8 cellular contexts compared by ENCODE assay signal in the genomic region with DNA sequence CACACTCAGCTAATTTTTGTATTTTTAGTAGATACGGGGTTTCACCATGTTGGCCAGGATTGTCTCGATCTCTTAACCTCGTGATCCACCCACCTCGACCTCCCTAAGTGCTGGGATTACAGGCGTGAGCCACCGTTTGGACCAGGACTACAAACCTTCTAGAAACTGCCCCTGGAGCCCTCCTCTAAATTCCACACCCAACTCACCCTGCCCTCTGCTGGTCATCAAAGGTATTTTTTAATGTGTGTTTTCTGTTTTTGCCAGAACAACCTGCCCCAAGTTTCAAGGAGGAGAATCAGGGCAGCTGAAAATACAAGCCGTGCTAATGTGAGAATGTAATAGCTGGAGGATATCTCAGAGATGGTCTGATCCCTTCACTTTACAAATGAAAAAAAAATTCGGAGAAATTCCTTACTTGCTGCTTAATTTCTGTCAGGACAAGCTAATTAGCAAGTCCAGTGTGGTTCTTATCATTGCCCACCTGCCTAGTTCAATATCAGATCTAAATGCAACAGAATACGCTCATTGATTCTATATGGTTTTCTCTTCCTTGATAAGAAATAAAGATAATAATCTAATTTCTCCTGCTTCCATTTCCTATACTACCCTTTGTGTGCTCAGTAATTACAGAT.
DNase-seq lines count a peak whose midpoint lies in the region; ATAC-seq lines count a peak whose summit lies in the region.

No MANE protein-coding gene starts in this region.

- no peak overlapping the region for H3K4me3 Mint-ChIP-seq in activated T-cell treated with anti-CD3 and anti-CD28 coated beads, Interleukin-2, amount 50 U/mL, for 24 hours
- no peak overlapping the region for H3K4me3 Mint-ChIP-seq in memory B cell

- no peaks in the 10 kb centered on the region for H3K36me3 Mint-ChIP-seq in activated T-cell treated with anti-CD3 and anti-CD28 coated beads, Interleukin-2, amount 50 U/mL, for 24 hours (ENCODE audit: low read depth)
- no peaks in the 10 kb centered on the region for H3K36me3 Mint-ChIP-seq in memory B cell

- DNase-seq in activated T-cell treated with anti-CD3 and anti-CD28 coated beads for 24 hours (ENCODE audit: low read depth) (peak; percentile 9), HuH-7 (ENCODE audit: low spot score) (peak; percentile 66), RKO (ENCODE audit: low spot score) (peak; percentile 44), cerebellar cortex (ENCODE audit: low spot score) (peak; percentile 70), memory B cell (ENCODE audit: low spot score in 2 of 2) (peak; percentile 38 to 56), NCI-H446 treated with DMSO at 0.1 percent for 48 hours (lab: John Stamatoyannopoulos, UW) (no peak)
- DNase-seq in activated T-cell treated with anti-CD3 and anti-CD28 coated beads, Interleukin-2, amount 50 U/mL, for 24 hours, result no peak

- no peak overlapping the region for H3K27ac Mint-ChIP-seq in activated T-cell treated with anti-CD3 and anti-CD28 coated beads, Interleukin-2, amount 50 U/mL, for 24 hours
- H3K27ac Mint-ChIP-seq in memory B cell, result no peak overlapping the region

- ATAC-seq in memory B cell (ENCODE audit: low read depth) (peak; percentile 47), GM21619 (IDR thresholded peaks at IDR 0.05; ENCODE audit: unreplicated experiment) (no peak)

- peaks cover 47% of the 10 kb centered on the region for H3K27me3 Mint-ChIP-seq in activated T-cell treated with anti-CD3 and anti-CD28 coated beads, Interleukin-2, amount 50 U/mL, for 24 hours
- H3K27me3 Mint-ChIP-seq in memory B cell, result peaks cover 32% of the 10 kb centered on the region

- H3K9me3 Mint-ChIP-seq in activated T-cell treated with anti-CD3 and anti-CD28 coated beads, Interleukin-2, amount 50 U/mL, for 24 hours, result no peaks in the 10 kb centered on the region
- no peaks in the 10 kb centered on the region for H3K9me3 Mint-ChIP-seq in memory B cell

- peaks cover 8% of the 10 kb centered on the region for H3K4me1 Mint-ChIP-seq in activated T-cell treated with anti-CD3 and anti-CD28 coated beads, Interleukin-2, amount 50 U/mL, for 24 hours (ENCODE audit: low read depth)
- peaks cover 8% of the 10 kb centered on the region for H3K4me1 Mint-ChIP-seq in memory B cell

Comparison
In these comparisons a context has a peak if more than half of its experiments do, and no peak if none do; other contexts are left out.
1. DNase-seq: peak in activated T-cell treated with anti-CD3 and anti-CD28 coated beads for 24 hours (single experiment), HuH-7 (single experiment), RKO (single experiment), cerebellar cortex (single experiment) and memory B cell (2 of 2); none in activated T-cell treated with anti-CD3 and anti-CD28 coated beads, Interleukin-2, amount 50 U/mL, for 24 hours (single experiment) and NCI-H446 treated with DMSO at 0.1 percent for 48 hours (single experiment).